In the genomic region with DNA sequence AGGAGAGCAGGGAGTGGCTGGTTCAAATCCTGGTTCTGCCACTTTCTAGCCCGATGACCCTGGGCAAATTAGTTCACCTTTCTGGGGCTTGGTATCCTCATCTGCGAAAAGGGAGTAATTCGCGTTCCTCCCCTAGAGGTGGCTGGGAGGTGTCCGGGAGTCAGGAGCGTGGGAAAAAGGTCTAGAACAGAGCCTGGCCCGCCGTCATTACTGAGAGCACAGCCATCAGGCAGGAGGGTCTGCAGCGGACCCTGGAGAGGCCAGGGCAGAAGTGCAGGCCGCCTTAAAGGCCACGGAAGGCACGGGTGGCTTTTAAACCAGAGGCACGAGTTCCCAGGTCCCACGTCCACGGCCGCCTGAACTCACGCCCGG, we compare ENCODE assay signal across 8 cellular contexts. TPM values are rescaled to one million over a fixed set of nuclear protein-coding genes. Genes with fewer than 3 reads are reported as not detected.
DNase-seq lines count a peak whose midpoint lies in the region; ATAC-seq and TF ChIP-seq lines count a peak whose summit lies in the region.

No MANE protein-coding gene starts in this region.

- H3K36me3 Mint-ChIP-seq in chondrocyte (ENCODE audit: low read depth): peaks cover 6% of the 10 kb centered on the region
- H3K36me3 Mint-ChIP-seq in naive B cell: no peaks in the 10 kb centered on the region

- peaks cover 20% of the 10 kb centered on the region for H3K27me3 ChIP-seq in AG04450 (ENCODE audit: control insufficient read depth, insufficient read depth, low read length)

- CTCF ChIA-PET in AG04450 (lab: Charles Lee): interaction anchor here (1.2 kb wide), 1 partner anchor 22 kb away, joined by 3 read pairs; no protein-coding TSS in a partner anchor

- peaks cover 42% of the 10 kb centered on the region for H3K4me1 Mint-ChIP-seq in chondrocyte (ENCODE audit: low read depth)
- peaks cover 16 to 41% (median 39%) of the 10 kb centered on the region in 3 donors for H3K4me1 Mint-ChIP-seq in naive B cell

- H3K4me3 ChIP-seq in AG04450 (ENCODE audit: low read depth, low read length): peak overlapping the region; percentile 86
- H3K4me3 ChIP-seq in Jurkat, Clone E6-1 (ENCODE audit: low read length): peak overlapping the region; percentile 81

- H3K27me3 Mint-ChIP-seq in chondrocyte (ENCODE audit: low read depth) (no peaks in the 10 kb centered on the region), naive B cell (peaks cover 0 to 11% (median 5%) of the 10 kb centered on the region in 3 donors)

- H3K9me3 ChIP-seq in AG04450 (ENCODE audit: control insufficient read depth, insufficient read depth, low read length): no peaks in the 10 kb centered on the region; the same call in 1 of the 2 replicates

- no peak overlapping the region for H3K27ac ChIP-seq in AG04450 (ENCODE audit: low read depth, low read length)

- H3K27ac Mint-ChIP-seq in chondrocyte (ENCODE audit: unreplicated experiment) (peak overlapping the region; percentile 71), naive B cell (peak overlapping the region in 4 of 6 donors; percentile 30 to 73 (median 50))

- POLR2A ChIA-PET in AG04450 (lab: Yijun Ruan, JAX): interaction anchor here (0.6 to 1.3 kb wide), 4 partner anchors 10 to 113 kb away, joined by 3 to 7 read pairs (median 3); no protein-coding TSS in a partner anchor

- H3K9me3 Mint-ChIP-seq in chondrocyte (ENCODE audit: low read depth): no peaks in the 10 kb centered on the region
- H3K9me3 Mint-ChIP-seq in naive B cell: no peaks in the 10 kb centered on the region

- DNase-seq in AG04450 (ENCODE audit: low read depth, low spot score) (no peak), chondrocyte (ENCODE audit: low spot score) (no peak), naive B cell (no peak), A172 (ENCODE audit: low spot score) (no peak), activated gamma-delta T cell treated with Interleukin-2 at 50 U/mL for 16 hours (no peak), SKM-1 treated with dmso at 0.1 percent for 144 hours (lab: John Stamatoyannopoulos, UW; ENCODE audit: unreplicated experiment) (no peak)
- no peak for DNase-seq in Jurkat, Clone E6-1 (ENCODE audit: low read depth, low spot score)
- no peak for DNase-seq in stimulated activated CD4-positive, alpha-beta T cell treated with anti-CD3 and anti-CD28 coated beads, Interleukin-4, amount 100 ng/mL, for 4 hours

- no peak for ATAC-seq in naive B cell (ENCODE audit: low read depth in 2 of 2)

- H3K4me3 Mint-ChIP-seq in chondrocyte (ENCODE audit: unreplicated experiment) (peak overlapping the region; percentile 83), naive B cell (peak overlapping the region; percentile 83 to 99 (median 98))

- TF ChIP-seq CTCF in AG04450 (IDR thresholded peaks at IDR 0.05; ENCODE audit: low read depth, low read length) (no peak), chondrocyte (IDR thresholded peaks at IDR 0.05) (no peak)

RNA-seq across cellular contexts. Expression of a gene that starts 0.9 kb away (rescaled TPM):
- polyA plus RNA-seq in AG04450 (2011; rRNA removed) (10.9 and 13.4 TPM in 2 replicates), naive B cell (ENCODE audit: low read depth in 6 of 6) (10 to 100 TPM in 3 of 6 donors, 1 to 10 TPM in 3; 8.6 to 22.2 (median 9.9) TPM)
- 20.5 and 32.0 TPM in 2 replicates for polyA minus RNA-seq in AG04450 (2011; rRNA and poly(A)+ RNA removed)
- polyA plus RNA-seq in Jurkat, Clone E6-1 (2012; ENCODE audit: insufficient read depth, insufficient read length): 33.1 TPM
- 19.6 to 32.6 TPM (median 20.5 TPM) in 3 replicates for total RNA-seq in chondrocyte
- total RNA-seq in A172 (2014; rRNA removed; shearing (Covaris generic)): 6.5 and 7.7 TPM in 2 replicates

RNA-seq across cellular contexts. Expression of a gene that starts 4.6 kb away (rescaled TPM):
- polyA plus RNA-seq in AG04450 (2011; rRNA removed) (not detected in 2 replicates), naive B cell (ENCODE audit: low read depth in 6 of 6) (not detected)
- polyA minus RNA-seq in AG04450 (2011; rRNA and poly(A)+ RNA removed): not detected in 2 replicates
- polyA plus RNA-seq in Jurkat, Clone E6-1 (2012; ENCODE audit: insufficient read depth, insufficient read length): not detected
- total RNA-seq in chondrocyte: not detected in 3 replicates
- total RNA-seq in A172 (2014; rRNA removed; shearing (Covaris generic)): not detected in 2 replicates

RNA-seq across cellular contexts. Expression of a gene that starts 30.7 kb away (rescaled TPM):
- polyA plus RNA-seq in AG04450 (2011; rRNA removed) (5.4 and 7.9 TPM in 2 replicates), naive B cell (ENCODE audit: low read depth in 6 of 6) (10 to 100 TPM; 40.7 to 75.6 (median 50.4) TPM)
- 3.0 and 3.4 TPM in 2 replicates for polyA minus RNA-seq in AG04450 (2011; rRNA and poly(A)+ RNA removed)
- 10.1 TPM for polyA plus RNA-seq in Jurkat, Clone E6-1 (2012; ENCODE audit: insufficient read depth, insufficient read length)
- 0.95 to 2.5 TPM (median 1.1 TPM) in 3 replicates for total RNA-seq in chondrocyte
- total RNA-seq in A172 (2014; rRNA removed; shearing (Covaris generic)): 0.05 and 0.10 TPM in 2 replicates

RNA-seq across cellular contexts. Expression of a gene that starts 49.4 kb away (rescaled TPM):
- 0.05 and 0.06 TPM in 2 replicates for polyA plus RNA-seq in AG04450 (2011; rRNA removed)
- 0.05 and 0.13 TPM in 2 replicates for polyA minus RNA-seq in AG04450 (2011; rRNA and poly(A)+ RNA removed)
- polyA plus RNA-seq in Jurkat, Clone E6-1 (2012; ENCODE audit: insufficient read depth, insufficient read length): not detected
- 2.4 to 3.4 TPM (median 3.2 TPM) in 3 replicates for total RNA-seq in chondrocyte
- polyA plus RNA-seq in naive B cell (ENCODE audit: low read depth in 6 of 6): 1 to 10 TPM in 5 of 6 donors, under 1 TPM in 1; 0.94 to 2.5 (median 1.6) TPM
- total RNA-seq in A172 (2014; rRNA removed; shearing (Covaris generic)): 0.05 TPM in 1 of 2 replicates, not detected in the other
